In the genomic region with DNA sequence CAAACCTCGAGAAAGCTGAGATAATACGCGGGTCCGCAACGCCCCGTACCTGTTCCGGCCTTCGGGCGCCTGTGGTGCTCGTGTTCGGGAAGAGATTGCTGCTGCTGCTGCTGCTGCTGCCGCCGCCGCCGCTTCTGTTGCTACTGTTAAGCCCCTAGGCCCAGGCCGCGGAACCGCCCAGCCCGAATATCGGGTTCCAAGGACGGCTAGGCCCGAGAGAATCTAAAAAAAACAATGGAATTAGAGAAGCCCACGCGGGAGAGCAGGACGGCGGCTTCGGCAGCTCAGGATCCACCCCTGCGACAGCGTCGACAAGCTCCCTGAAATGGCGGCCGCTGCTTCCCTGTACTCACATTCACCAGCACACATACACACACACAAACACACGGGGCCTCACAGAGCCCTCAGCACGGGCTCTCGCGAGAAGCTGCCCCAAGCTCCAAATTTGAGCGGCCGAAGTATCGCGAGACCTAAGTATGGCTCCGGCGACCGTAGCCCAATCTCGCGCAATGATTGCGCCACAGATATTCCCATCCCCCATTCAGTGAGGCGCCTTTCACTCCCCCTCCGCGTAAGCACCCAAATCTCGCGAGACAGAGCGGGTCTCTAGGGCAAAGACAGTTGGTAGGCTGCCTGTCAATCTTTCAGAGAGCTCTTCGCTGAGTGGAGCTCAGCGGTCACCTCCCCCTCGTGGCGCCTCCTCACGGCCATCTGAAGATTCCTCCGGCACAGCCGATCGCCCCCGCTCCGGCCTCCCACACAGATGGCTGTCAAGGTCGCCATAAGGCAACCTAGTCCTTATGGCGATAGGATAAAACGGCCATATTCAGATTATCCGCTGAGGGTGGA, we compare ENCODE assay signal across 8 cellular contexts. TPM values are rescaled to one million over a fixed set of nuclear protein-coding genes. Genes with fewer than 3 reads are reported as not detected.
DNase-seq lines count a peak whose midpoint lies in the region; FAIRE-seq and TF ChIP-seq lines count a peak whose summit lies in the region.

A gene (minus strand): TSS at position 369 of the 849 bp plus-strand sequence. CDS start 1,386 bp downstream, outside the sequence.

- no peaks in the 10 kb centered on the region for H3K27me3 ChIP-seq in neutrophil

- peaks cover 37% of the 10 kb centered on the region for H3K36me3 ChIP-seq in SK-N-MC (ENCODE audit: insufficient read depth, low read length)
- peaks cover 35% of the 10 kb centered on the region for H3K36me3 ChIP-seq in neutrophil

- peak; percentile 85 for TF ChIP-seq POLR2A in NB4 (IDR thresholded peaks at IDR 0.05; ENCODE audit: extremely low read depth, insufficient read length)

- H3K9me3 Mint-ChIP-seq in HFFc6, result peaks cover 5% of the 10 kb centered on the region
- no peaks in the 10 kb centered on the region for H3K9me3 Mint-ChIP-seq in activated naive CD4-positive, alpha-beta T cell treated with anti-CD3 and anti-CD28 coated beads, Interleukin-2, amount 10 ng/mL, durations not matched to agents 7 days and 5 days

- H3K4me1 Mint-ChIP-seq in HFFc6 (ENCODE audit: low read depth), result peaks cover 50% of the 10 kb centered on the region
- H3K4me1 Mint-ChIP-seq in activated naive CD4-positive, alpha-beta T cell treated with anti-CD3 and anti-CD28 coated beads, Interleukin-2, amount 10 ng/mL, durations not matched to agents 7 days and 5 days, result peaks cover 45% of the 10 kb centered on the region

- H3K4me1 ChIP-seq in neutrophil (ENCODE audit: control insufficient read depth in 1 of 2, insufficient read depth in 1 of 2, low read depth in 1 of 2, low read length in 1 of 2), result peaks cover 42 to 52% of the 10 kb centered on the region in 2 experiments

- H3K36me3 Mint-ChIP-seq in HFFc6 (ENCODE audit: low read depth), result peaks cover 44% of the 10 kb centered on the region
- peaks cover 42% of the 10 kb centered on the region for H3K36me3 Mint-ChIP-seq in activated naive CD4-positive, alpha-beta T cell treated with anti-CD3 and anti-CD28 coated beads, Interleukin-2, amount 10 ng/mL, durations not matched to agents 7 days and 5 days

- peak within 1 kb of the TSS; percentile 99 for H3K27ac Mint-ChIP-seq in HFFc6
- H3K27ac Mint-ChIP-seq in activated naive CD4-positive, alpha-beta T cell treated with anti-CD3 and anti-CD28 coated beads, Interleukin-2, amount 10 ng/mL, durations not matched to agents 7 days and 5 days, result peak within 1 kb of the TSS; percentile 98

- no peaks in the 10 kb centered on the region for H3K9me3 ChIP-seq in SK-N-MC (ENCODE audit: low read depth, low read length)
- no peaks in the 10 kb centered on the region for H3K9me3 ChIP-seq in neutrophil

- peak within 1 kb of the TSS; percentile 97 for H3K4me3 Mint-ChIP-seq in HFFc6
- H3K4me3 Mint-ChIP-seq in activated naive CD4-positive, alpha-beta T cell treated with anti-CD3 and anti-CD28 coated beads, Interleukin-2, amount 10 ng/mL, durations not matched to agents 7 days and 5 days, result peak within 1 kb of the TSS; percentile 86

- H3K27ac ChIP-seq in SK-N-MC (peak within 1 kb of the TSS; percentile 99), neutrophil (peak within 1 kb of the TSS; percentile 97), substantia nigra (ENCODE audit: low read depth, low read length, poor library complexity, severe bottlenecking) (peak within 1 kb of the TSS; percentile 98)

- peak within 1 kb of the TSS; percentile 100 for H3K9ac ChIP-seq in SK-N-MC (ENCODE audit: insufficient read length)

- TF ChIP-seq CTCF in HFFc6 (IDR thresholded peaks at IDR 0.05) (peak; percentile 70), NB4 (IDR thresholded peaks at IDR 0.05; ENCODE audit: low read depth, low read length) (no peak), neutrophil (IDR thresholded peaks at IDR 0.05) (peak; percentile 77)

- H3K27me3 Mint-ChIP-seq in HFFc6 (ENCODE audit: insufficient read depth), result peaks cover 15% of the 10 kb centered on the region
- H3K27me3 Mint-ChIP-seq in activated naive CD4-positive, alpha-beta T cell treated with anti-CD3 and anti-CD28 coated beads, Interleukin-2, amount 10 ng/mL, durations not matched to agents 7 days and 5 days, result no peaks in the 10 kb centered on the region

- FAIRE-seq in frontal cortex (lab: Jason Lieb, UNC), result peak; percentile 77

- peak within 1 kb of the TSS; percentile 98 for H3K4me3 ChIP-seq in GM08714 (ENCODE audit: low read length)
- H3K4me3 ChIP-seq in NB4 (ENCODE audit: low read depth, low read length), result peak within 1 kb of the TSS; percentile 99
- peak within 1 kb of the TSS; percentile 90 for H3K4me3 ChIP-seq in SK-N-MC
- H3K4me3 ChIP-seq in neutrophil (ENCODE audit: low read depth in 1 of 2, low read length in 1 of 2), result peak within 1 kb of the TSS; percentile 96 to 99

- CTCF ChIA-PET in activated naive CD4-positive, alpha-beta T cell treated with anti-CD3 and anti-CD28 coated beads, Interleukin-2, amount 10 ng/mL, durations not matched to agents 7 days and 5 days (lab: Charles Lee), result interaction anchor here (0.9 to 2.4 kb wide), 4 partner anchors 27 to 212 kb away, joined by 3 to 21 read pairs (median 6); a partner anchor contains a TSS

- DNase-seq in HFFc6, result peak; percentile 100
- peak; percentile 100 for DNase-seq in NB4 (ENCODE audit: low read depth)
- peak; percentile 100 for DNase-seq in SK-N-MC (ENCODE audit: low read depth, low spot score)
- peak; percentile 100 for DNase-seq in activated naive CD4-positive, alpha-beta T cell treated with anti-CD3 and anti-CD28 coated beads, Interleukin-2, amount 10 ng/mL, durations not matched to agents 7 days and 5 days
- peak; percentile 73 to 92 for DNase-seq in frontal cortex (ENCODE audit: low spot score in 2 of 2)
- DNase-seq in substantia nigra (lab: John Stamatoyannopoulos, UW), result peak; percentile 87 to 100 (median 98)

RNA-seq across cellular contexts. Expression of the gene that starts here (rescaled TPM):
- total RNA-seq in HFFc6 (2021; fragmentation: NEBNext Ultra II Directional; extraction: Animal tissue kit (Norgen Biotek cat#: 25700)), result 100 to 1,000 TPM; 162 to 198 (median 185) TPM
- 450 TPM for total RNA-seq in frontal cortex

Comparison
In these comparisons a context has a peak if more than half of its experiments do, and no peak if none do; other contexts are left out.
1. Peak in every context shown above with its lines: DNase-seq, H3K4me3 ChIP-seq and H3K27ac ChIP-seq.